In genomic region chrX:71198066-71198465, GRCh38 we compare ENCODE assay signal across 8 cellular contexts. TPM values are rescaled to one million over a fixed set of nuclear protein-coding genes. Genes with fewer than 3 reads are reported as not detected.
A peak's percentile ranks its signal among the peaks of the same experiment; 100 is the strongest.
DNase-seq lines count a peak whose midpoint lies in the region; ATAC-seq, FAIRE-seq and TF ChIP-seq lines count a peak whose summit lies in the region.

No MANE protein-coding gene starts in this region.

- ATAC-seq in GM19468 (IDR thresholded peaks at IDR 0.05; ENCODE audit: extremely low read depth, unreplicated experiment) = peak; percentile 49

- intact Hi-C loops in colonic mucosa (cut with DNase I) = no loop called here

- H3K9ac ChIP-seq in Karpas-422 (ENCODE audit: low read length) (peak overlapping the region; percentile 75), colonic mucosa (ENCODE audit: low read depth in 2 of 2, low read length in 2 of 2) (no peak overlapping the region)

- peak overlapping the region; percentile 91 for H3K4me3 ChIP-seq in DOHH2 (ENCODE audit: low read length)
- H3K4me3 ChIP-seq in Karpas-422 (ENCODE audit: low read length) = peak overlapping the region; percentile 73
- peak overlapping the region; percentile 6 for H3K4me3 ChIP-seq in colonic mucosa

- H3K36me3 ChIP-seq in DOHH2 (ENCODE audit: control insufficient read depth, low read length) (no peaks in the 10 kb centered on the region), Karpas-422 (ENCODE audit: insufficient read depth, low read length) (no peaks in the 10 kb centered on the region), colonic mucosa (no peaks in the 10 kb centered on the region)

- peaks cover 23% of the 10 kb centered on the region for H3K79me2 ChIP-seq in DOHH2 (ENCODE audit: control insufficient read depth, low read length)
- H3K79me2 ChIP-seq in Karpas-422 (ENCODE audit: low read length) = peaks cover 24% of the 10 kb centered on the region

- H2AFZ ChIP-seq in Karpas-422 (ENCODE audit: low read length) = 0 out of 2 replicates have a peak overlapping the region, but pooled peaks have one; percentile 77

- DNase-seq in Karpas-422 (peak; percentile 82), colonic mucosa (no peak), NCI-H1417 treated with DMSO at 0.1 percent for 48 hours (lab: John Stamatoyannopoulos, UW) (no peak), HTR-8/SVneo (ENCODE audit: insufficient read length, low spot score) (no peak), DMS153 (lab: John Stamatoyannopoulos, UW) (no peak), NCI-H345 treated with DMSO at 0.1 percent for 48 hours (lab: John Stamatoyannopoulos, UW; ENCODE audit: unreplicated experiment) (no peak)

- no peaks in the 10 kb centered on the region for H3K27me3 ChIP-seq in DOHH2 (ENCODE audit: control insufficient read depth, low read length)
- no peaks in the 10 kb centered on the region for H3K27me3 ChIP-seq in Karpas-422 (ENCODE audit: low read length)
- H3K27me3 ChIP-seq in colonic mucosa = no peaks in the 10 kb centered on the region

- H3F3A ChIP-seq in DOHH2 (ENCODE audit: control insufficient read depth, insufficient read depth) = no peaks in the 10 kb centered on the region

- H3K9me3 ChIP-seq in DOHH2 (ENCODE audit: control insufficient read depth, insufficient read depth, low read length) = no peaks in the 10 kb centered on the region
- no peaks in the 10 kb centered on the region for H3K9me3 ChIP-seq in Karpas-422 (ENCODE audit: low read length)
- no peaks in the 10 kb centered on the region for H3K9me3 ChIP-seq in colonic mucosa

- FAIRE-seq in HTR-8/SVneo (lab: Jason Lieb, UNC) = no peak

- peak overlapping the region; percentile 22 for H3K27ac ChIP-seq in DOHH2 (ENCODE audit: low read depth, low read length)
- H3K27ac ChIP-seq in Karpas-422 (ENCODE audit: low read length) = peak overlapping the region; percentile 65
- H3K27ac ChIP-seq in colonic mucosa = no peak overlapping the region

- no peaks in the 10 kb centered on the region for H4K20me1 ChIP-seq in DOHH2 (ENCODE audit: control insufficient read depth, insufficient read depth, low read depth, low read length)
- no peaks in the 10 kb centered on the region for H4K20me1 ChIP-seq in Karpas-422 (ENCODE audit: insufficient read depth, low read depth, low read length)

- no peak for TF ChIP-seq CTCF in DOHH2 (IDR thresholded peaks at IDR 0.05; ENCODE audit: low read depth, low read length, poor library complexity, severe bottlenecking)
- TF ChIP-seq CTCF in colonic mucosa (IDR thresholded peaks at IDR 0.05) = no peak

- H3K4me2 ChIP-seq in DOHH2 (ENCODE audit: low read length) = peak overlapping the region; percentile 75
- H3K4me2 ChIP-seq in Karpas-422 (ENCODE audit: low read depth, low read length, poor library complexity, severe bottlenecking) = peak overlapping the region; percentile 70

- H3K9me2 ChIP-seq in DOHH2 (replicated peaks; ENCODE audit: control insufficient read depth, low read length) (no peaks in the 10 kb centered on the region), Karpas-422 (replicated peaks; ENCODE audit: insufficient read depth, low read length) (no peaks in the 10 kb centered on the region)

- H3K4me1 ChIP-seq in DOHH2 (ENCODE audit: control insufficient read depth, low read length) = peaks cover 19% of the 10 kb centered on the region
- H3K4me1 ChIP-seq in Karpas-422 (ENCODE audit: low read length) = peaks cover 15% of the 10 kb centered on the region
- no peaks in the 10 kb centered on the region for H3K4me1 ChIP-seq in colonic mucosa

RNA-seq across cellular contexts. Expression of gene GJB1, which starts 25.0 kb away (rescaled TPM):
- total RNA-seq in Karpas-422 (2014; rRNA removed; shearing (Covaris generic); ENCODE audit: low replicate concordance) = not detected in 2 replicates
- total RNA-seq in colonic mucosa = 100 to 1,000 TPM in 1 of 2 donors, 10 to 100 TPM in 1; 76.0 to 100 TPM

RNA-seq across cellular contexts. Expression of gene NLGN3, which starts 53.4 kb away (rescaled TPM):
- 0.86 and 1.9 TPM in 2 replicates for total RNA-seq in Karpas-422 (2014; rRNA removed; shearing (Covaris generic); ENCODE audit: low replicate concordance)
- under 1 TPM; 0.67 to 0.82 TPM for total RNA-seq in colonic mucosa

RNA-seq across cellular contexts. Expression of gene ZMYM3, which starts 55.9 kb away (rescaled TPM):
- total RNA-seq in Karpas-422 (2014; rRNA removed; shearing (Covaris generic); ENCODE audit: low replicate concordance) = 28.3 and 29.1 TPM in 2 replicates
- total RNA-seq in colonic mucosa = 10 to 100 TPM; 16.6 to 17.4 TPM

Comparison
In these comparisons a context has a peak if more than half of its experiments do, and no peak if none do; other contexts are left out.
1. H3K4me3 ChIP-seq: peak in every context shown above with its lines; median percentile 91 in DOHH2; 73 in Karpas-422; 6 in colonic mucosa.
2. RNA of gene GJB1, which starts 25.0 kb away (total RNA-seq): 76.0 to 100 TPM in colonic mucosa; not detected in Karpas-422; every median in the first group is over 10 times any median in the second.